Comparison of ENCODE assay signal across 20 cellular contexts in the genomic region with DNA sequence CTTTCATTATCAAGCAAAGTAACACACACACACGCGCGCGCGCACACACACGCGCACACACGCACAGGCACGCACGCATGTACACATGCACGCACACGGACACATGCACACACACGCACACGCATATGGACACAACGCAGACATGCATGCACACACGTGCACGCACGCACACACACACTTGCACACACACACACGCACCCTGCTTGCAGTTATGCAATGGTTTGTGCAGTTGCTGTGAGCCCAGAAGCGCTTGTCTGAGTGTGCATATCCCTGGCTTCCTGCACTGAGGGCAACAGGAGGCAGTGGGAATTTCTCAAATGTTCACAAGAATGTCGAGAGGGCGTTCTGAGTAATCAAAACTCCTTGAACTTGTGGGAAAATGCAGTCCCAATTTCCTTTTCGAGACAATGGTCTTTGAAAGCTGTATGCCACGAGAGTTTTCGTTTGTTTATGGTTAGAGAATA. TPM values are rescaled to one million over a fixed set of nuclear protein-coding genes. Genes with fewer than 3 reads are reported as not detected.
DNase-seq lines count a peak whose midpoint lies in the region; ATAC-seq and TF ChIP-seq lines count a peak whose summit lies in the region.
"Had no signal": no experiment of that assay in that cellular context is flagged by ENCODE, and none has a peak within 500 bp of the region (broad histone marks: within the 10 kb centered on the region; RNA-seq: fewer than 3 reads in every experiment).

No MANE protein-coding gene starts in this region.

- H3K9ac ChIP-seq in duodenal mucosa (ENCODE audit: low read depth in 1 of 2, low read length in 2 of 2) = no peak overlapping the region

- peaks cover 78% of the 10 kb centered on the region for H3K4me1 Mint-ChIP-seq in activated T-cell treated with anti-CD3 and anti-CD28 coated beads, Interleukin-2, amount 50 U/mL, for 72 hours (ENCODE audit: low read depth)

- intact Hi-C loops in Right ventricle myocardium inferior (cut with DNase I) = no loop called here
- intact Hi-C loops in left cardiac atrium (cut with DNase I) = no loop called here
- intact Hi-C loops in right lobe of liver (cut with DNase I) = no loop called here
- intact Hi-C loops in upper lobe of right lung (cut with DNase I) = no loop called here

- H3K27me3 ChIP-seq in duodenal mucosa (ENCODE audit: control insufficient read depth in 1 of 2, insufficient read depth in 2 of 2, low read length in 2 of 2) (no peaks in the 10 kb centered on the region), right lobe of liver (no peaks in the 10 kb centered on the region), upper lobe of right lung (no peaks in the 10 kb centered on the region)
- H3K27me3 ChIP-seq: colonic mucosa had no signal

- ATAC-seq in Right ventricle myocardium inferior (no peak), left cardiac atrium (no peak), right lobe of liver (peak; percentile 32 to 59 (median 36)), upper lobe of right lung (peak; percentile 56), GM18517 (IDR thresholded peaks at IDR 0.05; ENCODE audit: unreplicated experiment) (no peak), HG02870 (IDR thresholded peaks at IDR 0.05; ENCODE audit: unreplicated experiment) (no peak)
- no peak for ATAC-seq in activated T-cell treated with anti-CD3 and anti-CD28 coated beads, Interleukin-2, amount 50 U/mL, for 72 hours (replicated peaks in 1 of 2)
- ATAC-seq: stimulated activated naive B cell treated with anti-CD40 and anti-IgM and Interleukin-4, amounts not matched to agents 10 μg/mL and 1 μg/mL and 100 μg/mL, for 72 hours had no signal

- H3K4me1 ChIP-seq in duodenal mucosa (ENCODE audit: control insufficient read depth in 1 of 2, insufficient read depth in 2 of 2, low read length in 2 of 2) (peaks cover 18 to 22% of the 10 kb centered on the region in 2 donors), right lobe of liver (peaks cover 0 to 12% (median 0%) of the 10 kb centered on the region in 4 donors), upper lobe of right lung (peaks cover 33% of the 10 kb centered on the region)
- H3K4me1 ChIP-seq: colonic mucosa had no signal

- DNase-seq in Right ventricle myocardium inferior (ENCODE audit: missing footprints) (peak; percentile 46), left cardiac atrium (no peak), right lobe of liver (no peak), upper lobe of right lung (no peak)
- no peak for DNase-seq in activated T-cell treated with anti-CD3 and anti-CD28 coated beads, Interleukin-2, amount 50 U/mL, for 72 hours
- DNase-seq: 8988T; amniotic stem cell; colonic mucosa; kidney glomerular epithelial cell; NCI-H1436; NCI-H2227 treated with DMSO at 0.1 percent for 48 hours; NK-92 treated with Interleukin-12 subunit alpha and Interleukin-12 subunit beta, amount 100 ng/mL, for 24 hours; small intestine; stimulated activated naive B cell treated with anti-CD40 and anti-IgM and Interleukin-4, amounts not matched to agents 10 μg/mL and 1 μg/mL and 100 μg/mL, for 72 hours had no signal

- no peaks in the 10 kb centered on the region for H3K36me3 Mint-ChIP-seq in activated T-cell treated with anti-CD3 and anti-CD28 coated beads, Interleukin-2, amount 50 U/mL, for 72 hours (ENCODE audit: insufficient read depth in 2 of 2)
- H3K36me3 Mint-ChIP-seq: stimulated activated naive B cell treated with anti-CD40 and anti-IgM and Interleukin-4, amounts not matched to agents 10 μg/mL and 1 μg/mL and 100 μg/mL, for 72 hours had no signal

- TF ChIP-seq CTCF in right lobe of liver (IDR thresholded peaks at IDR 0.05) (no peak), upper lobe of right lung (IDR thresholded peaks at IDR 0.05) (no peak)

- 65% methylated on average over 25 of the region's 25 CpGs for WGBS in right lobe of liver (ENCODE audit: insufficient coverage, low coverage, low lambda C conversion rate, missing lambda C conversion rate)

- H3K36me3 ChIP-seq in duodenal mucosa (ENCODE audit: control insufficient read depth in 1 of 2, insufficient read depth in 2 of 2, low read length in 2 of 2) (no peaks in the 10 kb centered on the region), right lobe of liver (no peaks in the 10 kb centered on the region), upper lobe of right lung (no peaks in the 10 kb centered on the region)
- H3K36me3 ChIP-seq: colonic mucosa had no signal

- H3K9me3 ChIP-seq in duodenal mucosa (ENCODE audit: control insufficient read depth in 1 of 2, low read length in 2 of 2) (no peaks in the 10 kb centered on the region), right lobe of liver (no peaks in the 10 kb centered on the region), upper lobe of right lung (no peaks in the 10 kb centered on the region)
- H3K9me3 ChIP-seq: colonic mucosa had no signal

- H3K27ac Mint-ChIP-seq in activated T-cell treated with anti-CD3 and anti-CD28 coated beads, Interleukin-2, amount 50 U/mL, for 72 hours = no peak overlapping the region
- H3K27ac Mint-ChIP-seq: activated T-helper 2 cell treated with anti-CD3 and anti-CD28 coated beads, Interferon-gamma antibody, Interleukin-2, Interleukin-4, amounts not matched to agents 10 μg/mL and 5 μg/mL and 100 μg/mL, durations not matched to agents 14 hours and 24 hours and 36 hours had no signal

- TF ChIP-seq POLR2A in right lobe of liver (IDR thresholded peaks at IDR 0.05) = no peak

- H3K9me3 Mint-ChIP-seq in activated T-cell treated with anti-CD3 and anti-CD28 coated beads, Interleukin-2, amount 50 U/mL, for 72 hours = no peaks in the 10 kb centered on the region
- H3K9me3 Mint-ChIP-seq: activated T-helper 2 cell treated with anti-CD3 and anti-CD28 coated beads, Interferon-gamma antibody, Interleukin-2, Interleukin-4, amounts not matched to agents 10 μg/mL and 5 μg/mL and 100 μg/mL, durations not matched to agents 14 hours and 24 hours and 36 hours; stimulated activated naive B cell treated with anti-CD40 and anti-IgM and Interleukin-4, amounts not matched to agents 10 μg/mL and 1 μg/mL and 100 μg/mL, for 72 hours had no signal

- H3K27me3 Mint-ChIP-seq in activated T-cell treated with anti-CD3 and anti-CD28 coated beads, Interleukin-2, amount 50 U/mL, for 72 hours (ENCODE audit: low read depth) = no peaks in the 10 kb centered on the region
- H3K27me3 Mint-ChIP-seq: stimulated activated naive B cell treated with anti-CD40 and anti-IgM and Interleukin-4, amounts not matched to agents 10 μg/mL and 1 μg/mL and 100 μg/mL, for 72 hours had no signal

- H3K27ac ChIP-seq in duodenal mucosa (ENCODE audit: low read depth, low read length) = peak overlapping the region; percentile 58
- peak overlapping the region in 1 of 3 donors; percentile 73 for H3K27ac ChIP-seq in right lobe of liver
- peak overlapping the region; percentile 65 for H3K27ac ChIP-seq in upper lobe of right lung
- H3K27ac ChIP-seq: C4-2B, colonic mucosa, RWPE1 had no signal

- H3K4me3 Mint-ChIP-seq in activated T-cell treated with anti-CD3 and anti-CD28 coated beads, Interleukin-2, amount 50 U/mL, for 72 hours = no peak overlapping the region

- no peak overlapping the region for H3K4me3 ChIP-seq in duodenal mucosa (ENCODE audit: low read depth in 1 of 2, low read length in 2 of 2)
- H3K4me3 ChIP-seq in right lobe of liver = no peak overlapping the region
- H3K4me3 ChIP-seq in upper lobe of right lung = no peak overlapping the region
- H3K4me3 ChIP-seq: colonic mucosa had no signal

RNA-seq across cellular contexts. Expression of gene NFKBIA, which starts 41.6 kb away (rescaled TPM):
- total RNA-seq in Right ventricle myocardium inferior (83.0 TPM), left cardiac atrium (100 to 1,000 TPM in 1 of 2 donors, 10 to 100 TPM in 1; 99.0 to 103 TPM), right lobe of liver (100 to 1,000 TPM in 3 of 6 experiments, 10 to 100 TPM in 3; 84.8 to 140 (median 106) TPM), upper lobe of right lung (361 TPM)
- total RNA-seq in activated T-cell treated with anti-CD3 and anti-CD28 coated beads, Interleukin-2, amount 50 U/mL, for 72 hours = 100 to 1,000 TPM; 391 to 596 TPM

Comparison
In these comparisons a context has a peak if more than half of its experiments do, and no peak if none do; other contexts are left out.
1. ATAC-seq: peak in right lobe of liver (4 of 4) and upper lobe of right lung (single experiment); none in Right ventricle myocardium inferior (single experiment), left cardiac atrium (0 of 2), GM18517 (single experiment), HG02870 (single experiment) and activated T-cell treated with anti-CD3 and anti-CD28 coated beads, Interleukin-2, amount 50 U/mL, for 72 hours (0 of 2).